18 cellular contexts compared by ENCODE assay signal in genomic region chr1:228883535-228883934, GRCh38.
A peak's percentile ranks its signal among the peaks of the same experiment; 100 is the strongest.
DNase-seq lines count a peak whose midpoint lies in the region; ATAC-seq and TF ChIP-seq lines count a peak whose summit lies in the region.
"Had no signal": no experiment of that assay in that cellular context is flagged by ENCODE, and none has a peak within 500 bp of the region (broad histone marks: within the 10 kb centered on the region; RNA-seq: fewer than 3 reads in every experiment).

No MANE protein-coding gene starts in this region.

- TF ChIP-seq CTCF in neural crest cell (conservative IDR thresholded peaks at IDR 0.05) (no peak), spleen (IDR thresholded peaks at IDR 0.05 in 8 of 11, conservative IDR thresholded peaks at IDR 0.05 in 3 of 11) (no peak)

- H3K4me1 Mint-ChIP-seq in neural crest cell: peaks cover 33% of the 10 kb centered on the region
- H3K4me1 Mint-ChIP-seq: CD14-positive monocyte; CD4-positive, alpha-beta memory T cell had no signal

- peaks cover 14% of the 10 kb centered on the region for H3K9me3 Mint-ChIP-seq in neural crest cell

- H3K4me3 Mint-ChIP-seq in neural crest cell: no peak overlapping the region
- H3K4me3 Mint-ChIP-seq: CD14-positive monocyte; CD4-positive, alpha-beta memory T cell had no signal

- no peak overlapping the region for H3K4me3 ChIP-seq in spleen
- H3K4me3 ChIP-seq: A549, BLaER1, GM12878, GM23248 had no signal

- DNase-seq in activated CD8-positive, alpha-beta memory T cell treated with anti-CD3 and anti-CD28 coated beads for 24 hours: peak; percentile 35
- DNase-seq in activated CD8-positive, alpha-beta memory T cell treated with anti-CD3 and anti-CD28 coated beads, Interleukin-2, amount 50 U/mL, for 48 hours: no peak
- DNase-seq in neural crest cell (ENCODE audit: low read depth, low spot score) (no peak), spleen (peak; percentile 1), SIG-M5 (lab: John Stamatoyannopoulos, UW) (no peak)
- DNase-seq: CD4-positive, alpha-beta memory T cell; DMS153; DMS79; GM23248; HCEC 1CT had no signal

- 93 to 100% (median 95%) methylated on average over 2 of the region's 2 CpGs for WGBS in spleen, 5 donors

- intact Hi-C loops in spleen (cut with DNase I; ENCODE audit: low total_unique reads): no loop called here

- no peaks in the 10 kb centered on the region for H3K36me3 ChIP-seq in spleen
- H3K36me3 ChIP-seq: BLaER1 had no signal

- H3K27ac ChIP-seq in spleen: no peak overlapping the region
- H3K27ac ChIP-seq: 22Rv1, A549, BLaER1, GM23248, HL-60 had no signal

- TF ChIP-seq POLR2A in spleen (IDR thresholded peaks at IDR 0.05): no peak

- peak overlapping the region; percentile 43 for H3K27ac Mint-ChIP-seq in neural crest cell (ENCODE audit: unreplicated experiment)

- peaks cover 16% of the 10 kb centered on the region for H3K36me3 Mint-ChIP-seq in neural crest cell (ENCODE audit: low read depth)
- H3K36me3 Mint-ChIP-seq: CD4-positive, alpha-beta memory T cell had no signal

- no peaks in the 10 kb centered on the region for H3K27me3 ChIP-seq in spleen (replicated peaks in 1 of 7)
- H3K27me3 ChIP-seq: BLaER1 had no signal

- no peaks in the 10 kb centered on the region for H3K4me1 ChIP-seq in spleen
- H3K4me1 ChIP-seq: A549, BLaER1 had no signal

- no peaks in the 10 kb centered on the region for H3K27me3 Mint-ChIP-seq in neural crest cell (ENCODE audit: low read depth)

- ATAC-seq in HG02870 (IDR thresholded peaks at IDR 0.05; ENCODE audit: unreplicated experiment) (no peak), GM21737 (IDR thresholded peaks at IDR 0.05; ENCODE audit: unreplicated experiment) (no peak)
- ATAC-seq: A549, GM12878 had no signal

- peaks cover 0 to 16% (median 3%) of the 10 kb centered on the region in 8 donors for H3K9me3 ChIP-seq in spleen
- H3K9me3 ChIP-seq: A549 had no signal

Comparison
In these comparisons a context has a peak if more than half of its experiments do, and no peak if none do; other contexts are left out.
1. DNase-seq: peak in activated CD8-positive, alpha-beta memory T cell treated with anti-CD3 and anti-CD28 coated beads for 24 hours (single experiment) and spleen (single experiment); none in activated CD8-positive, alpha-beta memory T cell treated with anti-CD3 and anti-CD28 coated beads, Interleukin-2, amount 50 U/mL, for 48 hours (single experiment), neural crest cell (single experiment) and SIG-M5 (single experiment).